Comparison of ENCODE assay signal across 11 cellular contexts in genomic region chr16:76768316-76768715, GRCh38.
"Had no signal": no experiment of that assay in that cellular context is flagged by ENCODE, and none has a peak within 500 bp of the region (broad histone marks: within the 10 kb centered on the region; RNA-seq: fewer than 3 reads in every experiment).

No MANE protein-coding gene starts in this region.

- DNase-seq: GM23248, GOT3, H7, H9, HCEC 1CT, HFFc6 had no signal

- H3K36me3 ChIP-seq: HAP-1 had no signal

- H3K4me2 ChIP-seq: GM23338 had no signal

- H3K4me3 ChIP-seq: GM23248, GM23338, HAP-1 had no signal

- H3K27ac ChIP-seq: GM23248 had no signal

- FAIRE-seq: H1, H54 had no signal

- H3K9ac ChIP-seq: GM23248 had no signal

- H3K9me3 ChIP-seq: HAP-1 had no signal

- ATAC-seq: GM23338, HCT116 had no signal

- H3K4me1 ChIP-seq: HAP-1 had no signal

- H2AFZ ChIP-seq: GM23248, GM23338 had no signal
